In genomic region chr12:112937741-112938719, GRCh38 we compare ENCODE assay signal across 8 cellular contexts. TPM values are rescaled to one million over a fixed set of nuclear protein-coding genes. Genes with fewer than 3 reads are reported as not detected.
DNase-seq lines count a peak whose midpoint lies in the region; ATAC-seq, FAIRE-seq and TF ChIP-seq lines count a peak whose summit lies in the region.

Gene OAS3 (plus strand): TSS chr12:112938474. CDS start chr12:112938531, 57 bp downstream.

- TF ChIP-seq CTCF in NB4 (IDR thresholded peaks at IDR 0.05; ENCODE audit: low read depth, low read length) (no peak), keratinocyte (optimal IDR thresholded peaks at IDR 0.05 in 1 of 3, IDR thresholded peaks at IDR 0.05 in 1 of 3, conservative IDR thresholded peaks at IDR 0.05 in 1 of 3; ENCODE audit: extremely low read depth in 1 of 3, insufficient read depth in 2 of 3, low read length in 3 of 3) (no peak)

- peak within 1 kb of the TSS; percentile 88 for H3K9ac ChIP-seq in keratinocyte (ENCODE audit: control insufficient read depth, extremely low read depth, insufficient read depth, low read length)

- peaks cover 38% of the 10 kb centered on the region for H3K4me1 ChIP-seq in keratinocyte (ENCODE audit: control insufficient read depth, extremely low read depth, insufficient read depth, low read length)

- peak within 1 kb of the TSS; percentile 66 for H2AFZ ChIP-seq in keratinocyte (ENCODE audit: control insufficient read depth, low read length)

- no peak for TF ChIP-seq POLR2A in NB4 (IDR thresholded peaks at IDR 0.05; ENCODE audit: extremely low read depth, insufficient read length)

- H3K4me3 ChIP-seq in NB4 (ENCODE audit: low read depth, low read length) (peak within 1 kb of the TSS; percentile 58), keratinocyte (ENCODE audit: control insufficient read depth in 2 of 3, extremely low read depth in 1 of 3, insufficient read depth in 2 of 3, low read depth in 1 of 3, low read length in 3 of 3) (peak within 1 kb of the TSS; percentile 66 to 82 (median 76))

- no peak for ATAC-seq in HG02759 (IDR thresholded peaks at IDR 0.05; ENCODE audit: unreplicated experiment)

- dilution Hi-C loops in keratinocyte (cut with MboI; ENCODE audit: extremely low pct_ligation_motif_present, low sequenced_read_pairs) = no loop called here

- H3K27me3 ChIP-seq in keratinocyte (ENCODE audit: control insufficient read depth, extremely low read depth, insufficient read depth, low read length) = no peaks in the 10 kb centered on the region

- H3K4me2 ChIP-seq in keratinocyte (ENCODE audit: control insufficient read depth, extremely low read depth, insufficient read depth, low read depth, low read length) = peak within 1 kb of the TSS; percentile 93

- DNase-seq in AG20443 (ENCODE audit: low spot score) (peak; percentile 85), GM19239 (ENCODE audit: insufficient read length, low spot score) (peak; percentile 28), NB4 (ENCODE audit: low read depth) (peak; percentile 62), cerebellar cortex (ENCODE audit: low spot score) (peak; percentile 50), keratinocyte (ENCODE audit: low read depth, low spot score) (peak; percentile 64)
- peak; percentile 15 to 47 (median 25) for DNase-seq in activated CD4-positive, CD25-positive, alpha-beta regulatory T cell (lab: John Stamatoyannopoulos, UW)
- DNase-seq in stimulated activated CD4-positive, alpha-beta T cell treated with anti-CD3 and anti-CD28 coated beads, Interleukin-12 subunit alpha, Interleukin-12 subunit beta, amount 100 ng/mL, for 48 hours (ENCODE audit: low read depth in 2 of 3, low spot score in 1 of 3) = peak; percentile 30 to 51 (median 31)

- peaks cover 37% of the 10 kb centered on the region for H3K79me2 ChIP-seq in keratinocyte (ENCODE audit: control insufficient read depth, insufficient read depth, low read length)

- FAIRE-seq in GM19239 (lab: Jason Lieb, UNC) (peak; percentile 91), keratinocyte (lab: Jason Lieb, UNC) (peak; percentile 67)

- no peaks in the 10 kb centered on the region for H3K9me3 ChIP-seq in keratinocyte (ENCODE audit: control insufficient read depth, low read depth, low read length)

- no peaks in the 10 kb centered on the region for H4K20me1 ChIP-seq in keratinocyte (ENCODE audit: control insufficient read depth, extremely low read depth, insufficient read depth, low read length)

- H3K36me3 ChIP-seq in keratinocyte (ENCODE audit: control insufficient read depth in 2 of 2, extremely low read depth in 1 of 2, insufficient read depth in 2 of 2, low read length in 2 of 2) = peaks cover 4 to 16% of the 10 kb centered on the region in 2 experiments

- H3K9me1 ChIP-seq in keratinocyte (ENCODE audit: control insufficient read depth, extremely low read depth, insufficient read depth, low read length) = no peaks in the 10 kb centered on the region

- peak within 1 kb of the TSS; percentile 70 for H3K27ac ChIP-seq in keratinocyte (ENCODE audit: control insufficient read depth, insufficient read depth, low read length)

RNA-seq across cellular contexts. Expression of gene OAS3, which starts in this region (rescaled TPM):
- 54.1 to 104 TPM (median 59.2 TPM) in 3 replicates for polyA plus RNA-seq in keratinocyte
- 2.8 TPM for polyA plus RNA-seq in keratinocyte (2011; ENCODE audit: low read depth)
- 54.1 and 65.0 TPM in 2 replicates for polyA plus RNA-seq in keratinocyte (2011; cell fraction: cytosol; rRNA removed)
- polyA plus RNA-seq in keratinocyte (2011; cell fraction: nucleus; rRNA removed) = 102 TPM in 2 replicates
- 5.4 and 65.5 TPM in 2 replicates for polyA plus RNA-seq in keratinocyte (2012; ENCODE audit: low replicate concordance)
- polyA minus RNA-seq in keratinocyte = 132 to 508 TPM (median 151 TPM) in 3 replicates
- 42.0 TPM for polyA minus RNA-seq in keratinocyte (2011; cell fraction: cytosol; rRNA and poly(A)+ RNA removed)
- 50.1 and 76.1 TPM in 2 replicates for polyA minus RNA-seq in keratinocyte (2011; cell fraction: nucleus; rRNA and poly(A)+ RNA removed)

Comparison
In these comparisons a context has a peak if more than half of its experiments do, and no peak if none do; other contexts are left out.
1. DNase-seq: peak in every context shown above with its lines; median percentile 85 in AG20443; 64 in keratinocyte; 62 in NB4; 50 in cerebellar cortex; 31 in stimulated activated CD4-positive, alpha-beta T cell treated with anti-CD3 and anti-CD28 coated beads, Interleukin-12 subunit alpha, Interleukin-12 subunit beta, amount 100 ng/mL, for 48 hours; 28 in GM19239; 25 in activated CD4-positive, CD25-positive, alpha-beta regulatory T cell.